9 cellular contexts compared by ENCODE assay signal in the genomic region with DNA sequence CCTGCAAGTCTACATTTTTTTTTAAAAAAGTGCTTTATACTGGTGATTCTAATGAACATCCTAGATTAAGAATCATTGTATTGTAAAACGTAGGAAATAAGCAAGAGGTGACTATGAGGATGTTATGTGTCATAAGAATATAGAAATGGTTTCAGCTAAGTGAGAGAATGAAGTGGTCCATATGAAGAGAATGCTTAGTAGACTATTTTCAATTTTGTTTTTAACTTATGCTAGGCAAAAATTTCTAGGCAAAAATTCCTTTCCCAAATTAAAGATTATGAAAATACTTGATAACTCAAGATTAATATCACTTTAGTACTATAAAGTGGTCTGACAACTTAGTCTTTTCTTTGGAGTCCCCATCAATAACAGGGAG. TPM values are rescaled to one million over a fixed set of nuclear protein-coding genes. Genes with fewer than 3 reads are reported as not detected.
DNase-seq lines count a peak whose midpoint lies in the region; ATAC-seq and TF ChIP-seq lines count a peak whose summit lies in the region.
"Had no signal": no experiment of that assay in that cellular context is flagged by ENCODE, and none has a peak within 500 bp of the region (broad histone marks: within the 10 kb centered on the region; RNA-seq: fewer than 3 reads in every experiment).

No MANE protein-coding gene starts in this region.

- 16 to 26% methylated on average over 1 of the region's 1 CpG for WGBS in heart right ventricle, 2 donors
- no CpG with 5 or more reads among the region's 1 CpG for WGBS in mesodermal cell (ENCODE audit: insufficient coverage in 2 of 2), 2 experiments
- WGBS in urinary bladder, result 33% methylated on average over 1 of the region's 1 CpG

- ATAC-seq in heart right ventricle, result no peak
- no peak for ATAC-seq in left ventricle myocardium superior

- peak overlapping the region in 9 of 10 donors; percentile 68 to 86 (median 79) for H3K4me3 ChIP-seq in heart right ventricle
- peak overlapping the region; percentile 72 for H3K4me3 ChIP-seq in brain microvascular endothelial cell (ENCODE audit: low read depth, low read length)
- H3K4me3 ChIP-seq in mesodermal cell (ENCODE audit: extremely low read depth, insufficient read depth, low read length, poor library complexity, severe bottlenecking), result peak overlapping the region; percentile 56
- H3K4me3 ChIP-seq in urinary bladder (ENCODE audit: low read depth, low read length), result peak overlapping the region; percentile 71

- H3K9me3 ChIP-seq in heart right ventricle (no peaks in the 10 kb centered on the region), mesodermal cell (ENCODE audit: control insufficient read depth, low read length) (no peaks in the 10 kb centered on the region)

- intact Hi-C loops in heart right ventricle (cut with DNase I), result no loop called here
- intact Hi-C loops in left ventricle myocardium superior (cut with micrococcal nuclease), result no loop called here

- H3K27ac ChIP-seq in heart right ventricle (peak overlapping the region in 9 of 10 donors; percentile 68 to 92 (median 86)), brain microvascular endothelial cell (no peak overlapping the region), mesodermal cell (ENCODE audit: low read depth, low read length, severe bottlenecking) (peak overlapping the region; percentile 53), urinary bladder (ENCODE audit: low read depth) (no peak overlapping the region)

- no peak for TF ChIP-seq CTCF in heart right ventricle (IDR thresholded peaks at IDR 0.05)
- TF ChIP-seq CTCF in brain microvascular endothelial cell (IDR thresholded peaks at IDR 0.05; ENCODE audit: low read depth, low read length, missing control alignments), result no peak

- H3K36me3 ChIP-seq in heart right ventricle (peaks cover 0 to 4% (median 0%) of the 10 kb centered on the region in 9 donors), brain microvascular endothelial cell (replicated peaks) (no peaks in the 10 kb centered on the region), mesodermal cell (ENCODE audit: control insufficient read depth, insufficient read depth, low read length) (no peaks in the 10 kb centered on the region), urinary bladder (ENCODE audit: insufficient read depth) (no peaks in the 10 kb centered on the region)

- no peak for DNase-seq in heart right ventricle
- no peak for DNase-seq in left ventricle myocardium superior
- no peak for DNase-seq in brain microvascular endothelial cell
- DNase-seq in DMS153 treated with DMSO at 0.1 percent for 48 hours (lab: John Stamatoyannopoulos, UW; ENCODE audit: unreplicated experiment), result no peak
- no peak for DNase-seq in stimulated activated CD4-positive, alpha-beta T cell treated with anti-CD3 and anti-CD28 coated beads, Interleukin-2, amount 100 ng/mL, for 24 hours
- no peak for DNase-seq in AG08396 (ENCODE audit: low spot score)
- DNase-seq: Kasumi-1 had no signal

- in situ Hi-C loops in brain microvascular endothelial cell (cut with HindIII; ENCODE audit: low pct_ligation_motif_present, low sequenced_read_pairs), result no loop called here

- H3K27me3 ChIP-seq in heart right ventricle, result peaks cover 0 to 18% (median 0%) of the 10 kb centered on the region in 7 donors
- no peaks in the 10 kb centered on the region for H3K27me3 ChIP-seq in brain microvascular endothelial cell (replicated peaks)

- H3K4me1 ChIP-seq in heart right ventricle (peaks cover 0 to 19% (median 0%) of the 10 kb centered on the region in 9 donors), mesodermal cell (ENCODE audit: control insufficient read depth, insufficient read depth, low read length, poor library complexity, severe bottlenecking) (peaks cover 5% of the 10 kb centered on the region), urinary bladder (ENCODE audit: insufficient read depth) (no peaks in the 10 kb centered on the region)

RNA-seq across cellular contexts. Expression of a gene that starts 0.8 kb away (rescaled TPM):
- total RNA-seq in heart right ventricle (10 to 100 TPM; 18.0 to 27.6 (median 21.0) TPM), left ventricle myocardium superior (14.0 TPM), urinary bladder (50.8 TPM)
- polyA plus RNA-seq in heart right ventricle (10 to 100 TPM; 10.2 to 22.6 TPM), urinary bladder (39.7 TPM)
- 21.1 TPM for polyA plus RNA-seq in mesodermal cell (2013, experiment 1 of 2)
- 30.2 TPM for polyA plus RNA-seq in mesodermal cell (2013, experiment 2 of 2)

Comparison
In these comparisons a context has a peak if more than half of its experiments do, and no peak if none do; other contexts are left out.
1. H3K27ac ChIP-seq: peak in heart right ventricle (9 of 10) and mesodermal cell (single experiment); none in brain microvascular endothelial cell (single experiment) and urinary bladder (single experiment).
2. Peak in every context shown above with its lines, with median percentiles within 50 percentile points of each other: H3K4me3 ChIP-seq.